ENCODE assay signal across 8 cellular contexts in genomic region chr4:83010522-83011318, GRCh38. TPM values are rescaled to one million over a fixed set of nuclear protein-coding genes. Genes with fewer than 3 reads are reported as not detected.
A peak's percentile ranks its signal among the peaks of the same experiment; 100 is the strongest.
DNase-seq lines count a peak whose midpoint lies in the region; ATAC-seq, FAIRE-seq and TF ChIP-seq lines count a peak whose summit lies in the region.

TSS of gene LIN54 (minus strand) at chr4:83010823. CDS start at chr4:82984844, 25,979 bp downstream.

- FAIRE-seq in kidney (lab: Jason Lieb, UNC), result no peak

- H3K4me1 ChIP-seq in kidney (ENCODE audit: control insufficient read depth in 1 of 2, insufficient read depth in 1 of 2, low read depth in 1 of 2, low read length in 2 of 2), result peaks cover 10 to 14% of the 10 kb centered on the region in 2 donors

- peak within 1 kb of the TSS; percentile 40 to 53 for H3K27ac ChIP-seq in kidney (ENCODE audit: low read depth in 2 of 2, low read length in 2 of 2)

- H3K36me3 ChIP-seq in kidney (ENCODE audit: control insufficient read depth in 1 of 2, insufficient read depth in 2 of 2, low read length in 2 of 2), result no peaks in the 10 kb centered on the region

- DNase-seq in NCI-H2029 (lab: John Stamatoyannopoulos, UW) (peak; percentile 58), NCI-H2029 treated with DMSO at 0.1 percent for 48 hours (lab: John Stamatoyannopoulos, UW) (no peak), NCI-H2196 treated with DMSO at 0.1 percent for 48 hours (lab: John Stamatoyannopoulos, UW; ENCODE audit: unreplicated experiment) (peak; percentile 1), cerebellar cortex (ENCODE audit: low spot score) (peak; percentile 62), kidney (peak; percentile 95)
- peak; percentile 80 for DNase-seq in activated CD4-positive, alpha-beta T cell treated with anti-CD3 and anti-CD28 coated beads for 1 hour
- DNase-seq in stimulated activated CD4-positive, alpha-beta T cell treated with anti-CD3 and anti-CD28 coated beads, Interleukin-15, amount 100 ng/mL, for 24 hours, result peak; percentile 88

- TF ChIP-seq CTCF in kidney (IDR thresholded peaks at IDR 0.05; ENCODE audit: borderline replicate concordance, extremely low read depth, insufficient read depth), result no peak

- H3K9ac ChIP-seq in kidney (ENCODE audit: low read length in 2 of 2), result peak within 1 kb of the TSS; percentile 84 to 85

- no peaks in the 10 kb centered on the region for H3K9me3 ChIP-seq in kidney (ENCODE audit: control insufficient read depth in 1 of 2, low read length in 2 of 2)

- H3K4me3 ChIP-seq in kidney (ENCODE audit: low read length in 2 of 2), result peak within 1 kb of the TSS; percentile 80 to 84

- intact Hi-C loops in kidney (cut with DNase I), result no loop called here

- ATAC-seq in HG02884 (IDR thresholded peaks at IDR 0.05; ENCODE audit: unreplicated experiment), result peak; percentile 42

RNA-seq across cellular contexts. Expression of gene LIN54, which starts in this region (rescaled TPM):
- total RNA-seq in kidney, result 11.9 TPM
- polyA plus RNA-seq in kidney (ENCODE audit: insufficient read depth, low read depth, low replicate concordance), result 2.4 TPM
